19 cellular contexts compared by ENCODE assay signal in the genomic region with DNA sequence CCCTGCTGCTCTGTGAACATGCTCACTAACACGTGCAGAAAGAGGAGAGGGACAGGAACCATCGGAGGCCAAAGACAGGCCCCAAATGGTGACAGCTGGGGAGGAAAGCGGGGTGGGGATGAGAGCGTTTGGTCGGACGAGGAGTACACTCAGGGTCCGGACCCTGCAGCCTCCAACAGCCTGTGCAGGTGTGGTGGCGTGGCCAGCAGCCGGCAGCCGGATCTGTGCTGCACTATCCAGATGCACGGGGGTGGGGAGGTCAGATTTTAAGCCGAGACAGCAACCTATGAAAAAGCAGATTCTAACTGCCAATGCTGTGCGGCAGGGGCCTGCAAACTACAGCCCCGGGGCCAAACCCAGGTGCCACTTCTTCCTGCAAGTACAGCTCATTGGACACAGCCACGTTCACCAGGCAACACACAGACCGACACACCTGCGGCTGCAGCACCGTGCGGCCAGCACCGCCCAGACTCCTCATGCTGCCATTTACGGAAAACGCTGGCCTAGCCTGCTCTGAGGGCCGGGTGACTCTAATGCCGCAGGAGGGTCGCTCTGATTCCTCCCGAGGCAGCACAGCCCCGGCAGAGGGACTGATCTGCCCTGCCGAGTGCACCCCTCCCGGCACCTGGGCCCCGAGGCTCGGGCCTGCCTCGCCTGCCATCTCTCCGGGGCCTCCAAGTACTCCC. TPM values are rescaled to one million over a fixed set of nuclear protein-coding genes. Genes with fewer than 3 reads are reported as not detected.
DNase-seq lines count a peak whose midpoint lies in the region; ATAC-seq, FAIRE-seq and TF ChIP-seq lines count a peak whose summit lies in the region.
"Had no signal": no experiment of that assay in that cellular context is flagged by ENCODE, and none has a peak within 500 bp of the region (broad histone marks: within the 10 kb centered on the region; RNA-seq: fewer than 3 reads in every experiment).

No MANE protein-coding gene starts in this region.

- no peak for FAIRE-seq in H1 (lab: Jason Lieb, UNC)
- FAIRE-seq: A204.1, GM19239 had no signal

- peaks cover 23% of the 10 kb centered on the region for H3K79me1 ChIP-seq in H1 (ENCODE audit: low read depth, low read length)

- no peak overlapping the region for H4K91ac ChIP-seq in H1 (replicated peaks; ENCODE audit: insufficient read length, low read length)

- no peak overlapping the region for H3K4ac ChIP-seq in H1 (replicated peaks; ENCODE audit: insufficient read length, low read depth, low read length)

- H3K9me3 Mint-ChIP-seq in stimulated activated effector memory CD8-positive, alpha-beta T cell treated with anti-CD3 and anti-CD28 coated beads, Interleukin-12 subunit alpha, Interleukin-12 subunit beta, amount 100 ng/mL, for 72 hours = no peaks in the 10 kb centered on the region
- H3K9me3 Mint-ChIP-seq: H9 had no signal

- H3K9ac ChIP-seq in H1 (replicated peaks in 1 of 4; ENCODE audit: extremely low read depth in 1 of 4, low read depth in 3 of 4, low read length in 3 of 4) = no peak overlapping the region; a peak in 1 of 7 replicates

- no peak overlapping the region for H2BK15ac ChIP-seq in H1 (ENCODE audit: low read length)

- WGBS in H1 (ENCODE audit: extremely low coverage in 1 of 2, insufficient coverage in 1 of 2, insufficient read length in 1 of 2, insufficient replicate concordance in 2 of 2, low coverage in 1 of 2, low lambda C conversion rate in 2 of 2, missing lambda C conversion rate in 1 of 2), 2 experiments = 88% methylated on average over 28 of the region's 33 CpGs; no CpG with 5 or more reads in 1 of the 2 experiments

- H3K23me2 ChIP-seq in H1 (ENCODE audit: low read depth, low read length) = no peaks in the 10 kb centered on the region

- H3K4me1 ChIP-seq in H1 (replicated peaks in 1 of 4; ENCODE audit: control insufficient read depth in 3 of 4, insufficient read depth in 4 of 4, low read length in 3 of 4) = no peaks in the 10 kb centered on the region

- peaks cover 38% of the 10 kb centered on the region for H3K4me1 Mint-ChIP-seq in stimulated activated effector memory CD8-positive, alpha-beta T cell treated with anti-CD3 and anti-CD28 coated beads, Interleukin-12 subunit alpha, Interleukin-12 subunit beta, amount 100 ng/mL, for 72 hours
- H3K4me1 Mint-ChIP-seq: H9 had no signal

- no peak overlapping the region for H2AK5ac ChIP-seq in H1 (ENCODE audit: low read depth, low read length)

- H4K20me1 ChIP-seq in H1 (replicated peaks in 1 of 2; ENCODE audit: control insufficient read depth in 1 of 2, insufficient read depth in 2 of 2, low read length in 2 of 2) = peaks cover 39 to 52% of the 10 kb centered on the region in 2 experiments

- TF ChIP-seq POLR2A in GM18951 (IDR thresholded peaks at IDR 0.05; ENCODE audit: extremely low read depth, insufficient read depth, insufficient read length) (peak; percentile 27), H1 (IDR thresholded peaks at IDR 0.05; ENCODE audit: control extremely low read depth in 1 of 2, low read depth in 2 of 2, low read length in 2 of 2) (no peak)

- no peak overlapping the region for H3K4me3 Mint-ChIP-seq in stimulated activated effector memory CD8-positive, alpha-beta T cell treated with anti-CD3 and anti-CD28 coated beads, Interleukin-12 subunit alpha, Interleukin-12 subunit beta, amount 100 ng/mL, for 72 hours
- H3K4me3 Mint-ChIP-seq: CD14-positive monocyte, H9 had no signal

- in situ Hi-C loops in GM18951 (cut with MboI; ENCODE audit: low sequenced_read_pairs, unreplicated experiment) = no loop called here

- intact Hi-C loops in Right ventricle myocardium inferior (cut with DNase I) (no loop called here), cardiac septum (cut with DNase I) (no loop called here)

- no peaks in the 10 kb centered on the region for H3K27me3 ChIP-seq in H1 (replicated peaks in 1 of 4; ENCODE audit: control insufficient read depth in 3 of 4, extremely low read depth in 1 of 4, insufficient read depth in 3 of 4, low read length in 3 of 4)

- no peaks in the 10 kb centered on the region for H3K9me3 ChIP-seq in H1 (ENCODE audit: insufficient read depth in 2 of 2, low read depth in 1 of 2, low read length in 1 of 2)

- no peak overlapping the region for H2BK120ac ChIP-seq in H1 (replicated peaks; ENCODE audit: low read depth, low read length)

- no peak overlapping the region for H2BK12ac ChIP-seq in H1 (ENCODE audit: low read depth, low read length)

- H3K14ac ChIP-seq in H1 (ENCODE audit: insufficient read length) = no peak overlapping the region

- H3K36me3 ChIP-seq in H1 (ENCODE audit: control insufficient read depth in 2 of 4, insufficient read depth in 4 of 4, low read length in 3 of 4) = peaks cover 49 to 90% (median 82%) of the 10 kb centered on the region in 4 experiments

- no peak overlapping the region for H3K27ac ChIP-seq in H1 (ENCODE audit: low read depth, low read length)

- no peak overlapping the region for H3K56ac ChIP-seq in H1 (replicated peaks; ENCODE audit: insufficient read length, low read depth, low read length)

- TF ChIP-seq EP300 in H1 (IDR thresholded peaks at IDR 0.05; ENCODE audit: borderline replicate concordance in 1 of 2, low read depth in 2 of 2, low read length in 2 of 2) = no peak

- POLR2A ChIA-PET in H1 (lab: Charles Lee; ENCODE audit: partially characterized antibody) = interaction anchor here (1.3 to 1.9 kb wide), 4 partner anchors 9 to 18 kb away, joined by 4 to 5 read pairs (median 4); no protein-coding TSS in a partner anchor

- H2BK20ac ChIP-seq in H1 (ENCODE audit: low read length) = no peak overlapping the region

- TF ChIP-seq CTCF in H1 (IDR thresholded peaks at IDR 0.05; ENCODE audit: control extremely low read depth in 1 of 3, insufficient read depth in 1 of 3, low read depth in 1 of 3, low read length in 3 of 3) = no peak

- no peak for TF ChIP-seq RAD21 in H1 (IDR thresholded peaks at IDR 0.05 in 1 of 2, conservative IDR thresholded peaks at IDR 0.05 in 1 of 2; ENCODE audit: low read depth in 2 of 2, low read length in 2 of 2)

- no peak overlapping the region for H3K4me3 ChIP-seq in H1 (ENCODE audit: extremely low read depth in 1 of 4, insufficient read depth in 2 of 4, low read depth in 3 of 4, low read length in 4 of 4)

- H4K5ac ChIP-seq in H1 (ENCODE audit: insufficient read length, low read depth, low read length) = no peak overlapping the region

- H3K4me2 ChIP-seq in H1 (ENCODE audit: insufficient read depth in 1 of 2, low read depth in 2 of 2, low read length in 2 of 2) = no peak overlapping the region

- H3K79me2 ChIP-seq in H1 (ENCODE audit: control insufficient read depth in 1 of 2, insufficient read depth in 2 of 2, low read length in 2 of 2) = peaks cover 0 to 28% of the 10 kb centered on the region in 2 experiments; a peak in 1 of 4 replicates

- H3K18ac ChIP-seq in H1 (ENCODE audit: extremely low read depth, low read length) = no peak overlapping the region

- peak overlapping the region; percentile 78 for H3K27ac Mint-ChIP-seq in stimulated activated effector memory CD8-positive, alpha-beta T cell treated with anti-CD3 and anti-CD28 coated beads, Interleukin-12 subunit alpha, Interleukin-12 subunit beta, amount 100 ng/mL, for 72 hours

- H3K36me3 Mint-ChIP-seq in stimulated activated effector memory CD8-positive, alpha-beta T cell treated with anti-CD3 and anti-CD28 coated beads, Interleukin-12 subunit alpha, Interleukin-12 subunit beta, amount 100 ng/mL, for 72 hours = peaks cover 87% of the 10 kb centered on the region

- no peak overlapping the region for H3K23ac ChIP-seq in H1 (ENCODE audit: insufficient read length)

- CTCF ChIA-PET in H1 (lab: Charles Lee; ENCODE audit: partially characterized antibody) = interaction anchor here (0.6 to 1.5 kb wide), 4 partner anchors 12 to 303 kb away, joined by 3 to 4 read pairs (median 3); no protein-coding TSS in a partner anchor

- no peak overlapping the region for H2BK5ac ChIP-seq in H1 (ENCODE audit: low read depth, low read length)

- peak overlapping the region; percentile 51 for H4K8ac ChIP-seq in H1 (ENCODE audit: extremely low read depth, insufficient read depth, low read length)

- DNase-seq in Right ventricle myocardium inferior (ENCODE audit: missing footprints) (peak; percentile 52), cardiac septum (ENCODE audit: low spot score) (no peak), H1 (ENCODE audit: low read depth in 1 of 2, low spot score in 2 of 2) (no peak), NCI-H82 treated with DMSO at 0.1 percent for 48 hours (lab: John Stamatoyannopoulos, UW; ENCODE audit: unreplicated experiment) (no peak)
- no peak for DNase-seq in stimulated activated effector memory CD8-positive, alpha-beta T cell treated with anti-CD3 and anti-CD28 coated beads, Interleukin-12 subunit alpha, Interleukin-12 subunit beta, amount 100 ng/mL, for 72 hours (ENCODE audit: low spot score in 2 of 2)
- DNase-seq in stimulated activated CD4-positive, alpha-beta T cell treated with anti-CD3 and anti-CD28 coated beads, Interleukin-4, amount 100 ng/mL, for 4 hours = no peak
- DNase-seq: DMS 273 treated with DMSO at 0.1 percent for 48 hours; GF-D8; H9; NCI-H1417 treated with DMSO at 0.1 percent for 48 hours; NCI-H1930; NCI-H446; NCI-H69; NK-92 treated with Interleukin-12 subunit alpha and Interleukin-12 subunit beta, amount 100 ng/mL, for 24 hours had no signal

- no peak for ATAC-seq in Right ventricle myocardium inferior
- ATAC-seq in stimulated activated effector memory CD8-positive, alpha-beta T cell treated with anti-CD3 and anti-CD28 coated beads, Interleukin-12 subunit alpha, Interleukin-12 subunit beta, amount 100 ng/mL, for 72 hours = no peak
- no peak for ATAC-seq in HG03280 (IDR thresholded peaks at IDR 0.05; ENCODE audit: unreplicated experiment)

- H2AFZ ChIP-seq in H1 (ENCODE audit: low read length) = no peak overlapping the region

RNA-seq across cellular contexts. Expression of a gene that starts 21.2 kb away (rescaled TPM):
- total RNA-seq in Right ventricle myocardium inferior = 10.4 TPM
- 20.7 TPM for total RNA-seq in cardiac septum
- total RNA-seq in H1 (2021; fragmentation: NEBNext Ultra II Directional; extraction: Animal tissue kit (Norgen Biotek cat#: 25700)) = 3.6 and 3.8 TPM in 2 replicates
- polyA plus RNA-seq in H1 (2011; rRNA removed) = 8.7 and 12.2 TPM in 2 replicates
- 10.9 TPM for polyA plus RNA-seq in H1 (2011; cell fraction: cytosol; rRNA removed)
- 11.1 TPM for polyA plus RNA-seq in H1 (2011; cell fraction: nucleus; rRNA removed)
- polyA plus RNA-seq in H1 (2012, experiment 1 of 2) = 4.4 to 12.8 TPM (median 9.7 TPM) in 4 replicates
- 4.5 TPM for polyA plus RNA-seq in H1 (2012, experiment 2 of 2)
- 15.4 TPM for polyA plus RNA-seq in H1 (2013, experiment 1 of 2)
- polyA plus RNA-seq in H1 (2013, experiment 2 of 2) = 12.6 TPM
- 5.7 and 10.2 TPM in 2 replicates for polyA minus RNA-seq in H1 (2011; rRNA and poly(A)+ RNA removed)
- polyA minus RNA-seq in H1 (2011; cell fraction: cytosol; rRNA and poly(A)+ RNA removed) = 18.5 TPM
- 9.7 TPM for polyA minus RNA-seq in H1 (2011; cell fraction: nucleus; rRNA and poly(A)+ RNA removed)

RNA-seq across cellular contexts. Expression of a gene that starts 23.5 kb away (rescaled TPM):
- 62.6 TPM for total RNA-seq in Right ventricle myocardium inferior
- 80.9 TPM for total RNA-seq in cardiac septum
- 103 and 107 TPM in 2 replicates for total RNA-seq in H1 (2021; fragmentation: NEBNext Ultra II Directional; extraction: Animal tissue kit (Norgen Biotek cat#: 25700))
- 73.5 and 114 TPM in 2 replicates for polyA plus RNA-seq in H1 (2011; rRNA removed)
- polyA plus RNA-seq in H1 (2011; cell fraction: cytosol; rRNA removed) = 90.3 TPM
- 219 TPM for polyA plus RNA-seq in H1 (2011; cell fraction: nucleus; rRNA removed)
- polyA plus RNA-seq in H1 (2012, experiment 1 of 2) = 88.4 to 98.7 TPM (median 95.5 TPM) in 4 replicates
- 70.5 TPM for polyA plus RNA-seq in H1 (2012, experiment 2 of 2)
- 70.2 TPM for polyA plus RNA-seq in H1 (2013, experiment 1 of 2)
- 70.1 TPM for polyA plus RNA-seq in H1 (2013, experiment 2 of 2)
- polyA minus RNA-seq in H1 (2011; rRNA and poly(A)+ RNA removed) = 71.2 and 71.6 TPM in 2 replicates
- polyA minus RNA-seq in H1 (2011; cell fraction: cytosol; rRNA and poly(A)+ RNA removed) = 31.2 TPM
- polyA minus RNA-seq in H1 (2011; cell fraction: nucleus; rRNA and poly(A)+ RNA removed) = 60.9 TPM

RNA-seq across cellular contexts. Expression of a gene that starts 37.4 kb away (rescaled TPM):
- total RNA-seq in Right ventricle myocardium inferior (7.9 TPM), cardiac septum (10.6 TPM)
- 12.6 and 12.9 TPM in 2 replicates for total RNA-seq in H1 (2021; fragmentation: NEBNext Ultra II Directional; extraction: Animal tissue kit (Norgen Biotek cat#: 25700))
- 8.4 and 10.1 TPM in 2 replicates for polyA plus RNA-seq in H1 (2011; rRNA removed)
- polyA plus RNA-seq in H1 (2011; cell fraction: cytosol; rRNA removed) = 8.7 TPM
- polyA plus RNA-seq in H1 (2011; cell fraction: nucleus; rRNA removed) = 44.1 TPM
- 10.7 to 12.8 TPM (median 12.1 TPM) in 4 replicates for polyA plus RNA-seq in H1 (2012, experiment 1 of 2)
- polyA plus RNA-seq in H1 (2012, experiment 2 of 2) = 6.4 TPM
- 9.8 TPM for polyA plus RNA-seq in H1 (2013, experiment 1 of 2)
- polyA plus RNA-seq in H1 (2013, experiment 2 of 2) = 7.5 TPM
- 7.7 and 10.1 TPM in 2 replicates for polyA minus RNA-seq in H1 (2011; rRNA and poly(A)+ RNA removed)
- 8.0 TPM for polyA minus RNA-seq in H1 (2011; cell fraction: cytosol; rRNA and poly(A)+ RNA removed)
- 20.7 TPM for polyA minus RNA-seq in H1 (2011; cell fraction: nucleus; rRNA and poly(A)+ RNA removed)
